ENCODE assay signal across 1 cellular context in genomic region chr18:62460851-62461300, GRCh38.
TF ChIP-seq lines count a peak whose summit lies in the region.

No MANE protein-coding gene starts in this region.

TF ChIP-seq in HepG2, 621 proteins besides CTCF, POLR2A, EP300 and RAD21 (continued from another document and continues in another):
- TF ChIP-seq ZXDC (CRISPR knock-in tag; IDR thresholded peaks at IDR 0.05) (no peak), ZBTB33 (CRISPR knock-in tag; IDR thresholded peaks at IDR 0.05) (0 out of 2 replicates have a peak, but pooled peaks have one; percentile 17), SNAPC4 (CRISPR knock-in tag; IDR thresholded peaks at IDR 0.05) (no peak), REPIN1 (CRISPR knock-in tag; IDR thresholded peaks at IDR 0.05; ENCODE audit: borderline replicate concordance, low read depth) (peak; percentile 58; the same call in 1 of the 2 replicates), GATA4 (IDR thresholded peaks at IDR 0.05; ENCODE audit: borderline replicate concordance, low read depth) (peak; percentile 62; the same call in 1 of the 2 replicates), RNF2 (conservative IDR thresholded peaks at IDR 0.05; ENCODE audit: low read depth) (no peak), PITX1 (CRISPR knock-in tag; IDR thresholded peaks at IDR 0.05) (0 out of 2 replicates have a peak, but pooled peaks have one; percentile 57), PAXIP1 (CRISPR knock-in tag; conservative IDR thresholded peaks at IDR 0.05) (peak; percentile 94), ZNF335 (CRISPR knock-in tag; IDR thresholded peaks at IDR 0.05) (0 out of 2 replicates have a peak, but pooled peaks have one; percentile 46), POLR2AphosphoS5 (IDR thresholded peaks at IDR 0.05; ENCODE audit: low read depth, low read length) (peak; percentile 33; the same call in 1 of the 2 replicates), XRCC5 (optimal IDR thresholded peaks at IDR 0.05; ENCODE audit: low read length) (no peak), CENPT (CRISPR knock-in tag; IDR thresholded peaks at IDR 0.05; ENCODE audit: low read depth) (no peak), ZKSCAN8 (CRISPR knock-in tag; IDR thresholded peaks at IDR 0.05; ENCODE audit: borderline replicate concordance) (peak; percentile 54; the same call in 1 of the 2 replicates), DPF2 (CRISPR knock-in tag; IDR thresholded peaks at IDR 0.05; ENCODE audit: borderline replicate concordance, low read depth) (peak; percentile 90), EED (CRISPR knock-in tag; IDR thresholded peaks at IDR 0.05) (no peak), ZNF558 (CRISPR knock-in tag; IDR thresholded peaks at IDR 0.05; ENCODE audit: borderline replicate concordance) (no peak), ZC3H4 (CRISPR knock-in tag; IDR thresholded peaks at IDR 0.05; ENCODE audit: borderline replicate concordance) (no peak), AKAP8 (CRISPR knock-in tag; IDR thresholded peaks at IDR 0.05) (no peak), KDM2A (CRISPR knock-in tag; IDR thresholded peaks at IDR 0.05; ENCODE audit: borderline replicate concordance, low read depth) (no peak), ADNP (CRISPR knock-in tag; IDR thresholded peaks at IDR 0.05) (no peak), RBM22 (optimal IDR thresholded peaks at IDR 0.05; ENCODE audit: low read length) (no peak), ZNF431 (CRISPR knock-in tag; IDR thresholded peaks at IDR 0.05; ENCODE audit: borderline replicate concordance, low read depth) (no peak), KMT2B (CRISPR knock-in tag; IDR thresholded peaks at IDR 0.05) (no peak), REL (CRISPR knock-in tag; conservative IDR thresholded peaks at IDR 0.05) (no peak), DNMT3B (CRISPR knock-in tag; conservative IDR thresholded peaks at IDR 0.05) (0 out of 2 replicates have a peak, but pooled peaks have one; percentile 41), ATF3 (CRISPR knock-in tag; IDR thresholded peaks at IDR 0.05) (peak; percentile 21; the same call in 1 of the 2 replicates), ZUFSP (CRISPR knock-in tag; IDR thresholded peaks at IDR 0.05; ENCODE audit: borderline replicate concordance) (no peak), MXD1 (CRISPR knock-in tag; IDR thresholded peaks at IDR 0.05) (no peak), ZNF614 (CRISPR knock-in tag; IDR thresholded peaks at IDR 0.05; ENCODE audit: borderline replicate concordance) (peak; percentile 80; the same call in 1 of the 2 replicates), SAFB2 (CRISPR knock-in tag; IDR thresholded peaks at IDR 0.05; ENCODE audit: borderline replicate concordance, low read depth) (no peak), ZBTB3 (CRISPR knock-in tag; IDR thresholded peaks at IDR 0.05; ENCODE audit: borderline replicate concordance, low read depth) (no peak), ZNF547 (CRISPR knock-in tag; IDR thresholded peaks at IDR 0.05) (no peak), MLLT10 (CRISPR knock-in tag; IDR thresholded peaks at IDR 0.05) (no peak), ZNF639 (CRISPR knock-in tag; conservative IDR thresholded peaks at IDR 0.05) (no peak), EZH2 (conservative IDR thresholded peaks at IDR 0.05; ENCODE audit: low read depth, low read length) (no peak), MAF1 (CRISPR knock-in tag; IDR thresholded peaks at IDR 0.05; ENCODE audit: borderline replicate concordance) (no peak), YEATS2 (CRISPR knock-in tag; IDR thresholded peaks at IDR 0.05; ENCODE audit: borderline replicate concordance) (peak; percentile 52; the same call in 1 of the 2 replicates), ZNF674 (CRISPR knock-in tag; IDR thresholded peaks at IDR 0.05; ENCODE audit: low read depth) (no peak), SKIL (CRISPR knock-in tag; IDR thresholded peaks at IDR 0.05; ENCODE audit: borderline replicate concordance) (0 out of 2 replicates have a peak, but pooled peaks have one; percentile 28), CEBPG (CRISPR knock-in tag; IDR thresholded peaks at IDR 0.05) (peak; percentile 94), NFKB2 (CRISPR knock-in tag; IDR thresholded peaks at IDR 0.05; ENCODE audit: borderline replicate concordance) (no peak), NCOA5 (CRISPR knock-in tag; IDR thresholded peaks at IDR 0.05) (no peak)
